In the genomic region with DNA sequence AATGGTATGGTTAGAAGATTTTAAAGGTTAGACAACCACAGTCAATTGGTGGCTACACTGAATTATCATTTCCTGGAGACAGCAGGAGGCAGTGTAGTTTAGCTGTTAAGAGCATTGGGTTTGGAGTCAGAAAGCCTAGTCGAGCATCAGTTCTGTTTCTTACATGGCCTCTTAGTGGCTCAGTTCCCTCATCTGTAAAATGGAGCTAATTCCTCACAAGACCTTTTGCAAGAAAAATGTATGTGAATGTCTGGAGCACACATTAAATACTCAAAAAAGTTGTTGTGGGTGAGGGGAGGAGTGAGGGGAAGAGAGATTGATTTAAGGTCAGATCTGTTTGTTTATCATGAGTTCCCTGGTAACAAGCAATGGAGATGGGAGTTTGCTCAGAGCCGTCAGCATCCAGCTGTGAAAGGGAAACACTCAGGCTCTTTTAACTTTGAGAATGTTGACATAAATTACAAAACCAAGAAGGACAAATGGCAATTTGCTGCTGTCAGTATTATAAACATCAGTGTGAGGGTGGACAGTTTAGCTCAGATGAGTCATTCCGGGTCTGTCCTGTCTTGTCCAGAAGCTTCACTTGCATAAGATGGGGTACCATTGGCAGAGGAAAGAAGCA, we compare ENCODE assay signal across 8 cellular contexts.
A peak's percentile ranks its signal among the peaks of the same experiment; 100 is the strongest.
DNase-seq lines count a peak whose midpoint lies in the region; ATAC-seq and TF ChIP-seq lines count a peak whose summit lies in the region.

No MANE protein-coding gene starts in this region.

- no peaks in the 10 kb centered on the region for H3K36me3 Mint-ChIP-seq in osteocyte (ENCODE audit: unreplicated experiment)
- H3K36me3 Mint-ChIP-seq in activated CD4-positive, alpha-beta memory T cell treated with anti-CD3 and anti-CD28 coated beads, Interleukin-2, amount 10 ng/mL, durations not matched to agents 7 days and 5 days (ENCODE audit: low read depth): no peaks in the 10 kb centered on the region
- no peaks in the 10 kb centered on the region for H3K36me3 Mint-ChIP-seq in CD14-positive monocyte

- peak; percentile 16 for DNase-seq in GM12865 (ENCODE audit: low read depth)
- DNase-seq in NCI-H1930 (lab: John Stamatoyannopoulos, UW): peak; percentile 2 to 27
- peak; percentile 28 for DNase-seq in dermis blood vessel endothelial cell
- DNase-seq in osteocyte (ENCODE audit: extremely low spot score, unreplicated experiment): no peak
- DNase-seq in activated CD4-positive, alpha-beta memory T cell treated with anti-CD3 and anti-CD28 coated beads, Interleukin-2, amount 10 ng/mL, durations not matched to agents 7 days and 5 days: no peak
- no peak for DNase-seq in CD14-positive monocyte (ENCODE audit: low spot score)

- ATAC-seq in HG02678 (IDR thresholded peaks at IDR 0.05; ENCODE audit: unreplicated experiment): no peak
- no peak for ATAC-seq in GM18909 (IDR thresholded peaks at IDR 0.05; ENCODE audit: poor library complexity, unreplicated experiment)

- no peak overlapping the region for H3K4me3 ChIP-seq in GM12865 (ENCODE audit: low read depth, low read length)

- CTCF ChIA-PET in activated CD4-positive, alpha-beta memory T cell treated with anti-CD3 and anti-CD28 coated beads, Interleukin-2, amount 10 ng/mL, durations not matched to agents 7 days and 5 days (lab: Charles Lee): no interaction called here

- no peak for TF ChIP-seq CTCF in GM12865 (IDR thresholded peaks at IDR 0.05; ENCODE audit: insufficient read depth, low read depth, low read length, missing control alignments)
- TF ChIP-seq CTCF in osteocyte (IDR thresholded peaks at IDR 0.05): peak; percentile 29
- TF ChIP-seq CTCF in CD14-positive monocyte (IDR thresholded peaks at IDR 0.05): no peak

- H3K4me3 Mint-ChIP-seq in osteocyte (ENCODE audit: unreplicated experiment) (no peak overlapping the region), CD14-positive monocyte (no peak overlapping the region)
- no peak overlapping the region for H3K4me3 Mint-ChIP-seq in activated CD4-positive, alpha-beta memory T cell treated with anti-CD3 and anti-CD28 coated beads, Interleukin-2, amount 10 ng/mL, durations not matched to agents 7 days and 5 days

- intact Hi-C loops in CD14-positive monocyte (cut with micrococcal nuclease): no loop called here

- no peaks in the 10 kb centered on the region for H3K9me3 Mint-ChIP-seq in osteocyte (ENCODE audit: unreplicated experiment)
- no peaks in the 10 kb centered on the region for H3K9me3 Mint-ChIP-seq in activated CD4-positive, alpha-beta memory T cell treated with anti-CD3 and anti-CD28 coated beads, Interleukin-2, amount 10 ng/mL, durations not matched to agents 7 days and 5 days
- peaks cover 0 to 4% (median 0%) of the 10 kb centered on the region in 7 donors for H3K9me3 Mint-ChIP-seq in CD14-positive monocyte

- H3K4me1 Mint-ChIP-seq in osteocyte (ENCODE audit: unreplicated experiment) (peaks cover 61% of the 10 kb centered on the region), CD14-positive monocyte (peaks cover 16% of the 10 kb centered on the region)
- H3K4me1 Mint-ChIP-seq in activated CD4-positive, alpha-beta memory T cell treated with anti-CD3 and anti-CD28 coated beads, Interleukin-2, amount 10 ng/mL, durations not matched to agents 7 days and 5 days: no peaks in the 10 kb centered on the region

- H3K27me3 Mint-ChIP-seq in osteocyte (ENCODE audit: unreplicated experiment): no peaks in the 10 kb centered on the region
- no peaks in the 10 kb centered on the region for H3K27me3 Mint-ChIP-seq in activated CD4-positive, alpha-beta memory T cell treated with anti-CD3 and anti-CD28 coated beads, Interleukin-2, amount 10 ng/mL, durations not matched to agents 7 days and 5 days
- peaks cover 0 to 2% (median 1%) of the 10 kb centered on the region in 3 donors for H3K27me3 Mint-ChIP-seq in CD14-positive monocyte (ENCODE audit: low read depth in 3 of 3)

- POLR2A ChIA-PET in activated CD4-positive, alpha-beta memory T cell treated with anti-CD3 and anti-CD28 coated beads, Interleukin-2, amount 10 ng/mL, durations not matched to agents 7 days and 5 days (lab: Charles Lee): no interaction called here

- H3K27ac Mint-ChIP-seq in osteocyte (ENCODE audit: unreplicated experiment) (peak overlapping the region; percentile 95), CD14-positive monocyte (peak overlapping the region in 1 of 7 donors; percentile 60)
- H3K27ac Mint-ChIP-seq in activated CD4-positive, alpha-beta memory T cell treated with anti-CD3 and anti-CD28 coated beads, Interleukin-2, amount 10 ng/mL, durations not matched to agents 7 days and 5 days: no peak overlapping the region

Comparison
In these comparisons a context has a peak if more than half of its experiments do, and no peak if none do; other contexts are left out.
1. DNase-seq: peak in GM12865 (single experiment), NCI-H1930 (2 of 2) and dermis blood vessel endothelial cell (single experiment); none in osteocyte (single experiment), activated CD4-positive, alpha-beta memory T cell treated with anti-CD3 and anti-CD28 coated beads, Interleukin-2, amount 10 ng/mL, durations not matched to agents 7 days and 5 days (single experiment) and CD14-positive monocyte (single experiment).